Comparison of ENCODE assay signal across 17 cellular contexts in genomic region chr16:65037558-65037957, GRCh38.
"Had no signal": no experiment of that assay in that cellular context is flagged by ENCODE, and none has a peak within 500 bp of the region (broad histone marks: within the 10 kb centered on the region; RNA-seq: fewer than 3 reads in every experiment).

No MANE protein-coding gene starts in this region.

- H3K4me3 ChIP-seq: coronary artery, lower lobe of right lung, sigmoid colon, stomach, thoracic aorta had no signal

- H3K4me1 ChIP-seq: foreskin keratinocyte, lower lobe of right lung had no signal

- H3K36me3 Mint-ChIP-seq: activated naive CD4-positive, alpha-beta T cell treated with anti-CD3 and anti-CD28 coated beads, Interleukin-2, amount 50 U/mL, for 24 hours; immature natural killer cell had no signal

- H3K27ac ChIP-seq: coronary artery, foreskin keratinocyte, lower lobe of right lung, sigmoid colon, stomach, thoracic aorta had no signal

- DNase-seq: activated CD4-positive, alpha-beta memory T cell treated with anti-CD3 and anti-CD28 coated beads, Interleukin-2, amount 10 ng/mL, durations not matched to agents 7 days and 5 days; activated CD4-positive, alpha-beta T cell treated with anti-CD3 and anti-CD28 coated beads for 4 hours; activated effector memory CD4-positive, alpha-beta T cell treated with Interleukin-2 at 50 U/mL for 16 hours; activated T-cell treated with anti-CD3 and anti-CD28 coated beads, Interleukin-2, amount 50 U/mL, for 4 hours; effector CD8-positive, alpha-beta T cell; foreskin keratinocyte; immature natural killer cell; lower lobe of right lung; naive thymus-derived CD8-positive, alpha-beta T cell; sigmoid colon; stimulated activated CD4-positive, alpha-beta T cell treated with anti-CD3 and anti-CD28 coated beads, Interleukin-1b, Interleukin-23, amount 100 ng/mL, for 48 hours; stomach had no signal

- H3K9me3 ChIP-seq: lower lobe of right lung, sigmoid colon, stomach, thoracic aorta had no signal

- H3K27ac Mint-ChIP-seq: activated CD4-positive, alpha-beta memory T cell treated with anti-CD3 and anti-CD28 coated beads, Interleukin-2, amount 10 ng/mL, durations not matched to agents 7 days and 5 days; activated naive CD4-positive, alpha-beta T cell treated with anti-CD3 and anti-CD28 coated beads, Interleukin-2, amount 50 U/mL, for 24 hours; immature natural killer cell; naive thymus-derived CD8-positive, alpha-beta T cell; T-helper 1 cell treated with Interleukin-12 subunit alpha and Interleukin-12 subunit beta and Interleukin-4 antibody, amounts not matched to agents 30 μg/mL and 1 μg/mL, for 36 hours; WTC11 had no signal

- H3K4me3 Mint-ChIP-seq: activated CD4-positive, alpha-beta memory T cell treated with anti-CD3 and anti-CD28 coated beads, Interleukin-2, amount 10 ng/mL, durations not matched to agents 7 days and 5 days; activated naive CD4-positive, alpha-beta T cell treated with anti-CD3 and anti-CD28 coated beads, Interleukin-2, amount 50 U/mL, for 24 hours; activated T-cell treated with anti-CD3 and anti-CD28 coated beads, Interleukin-2, amount 50 U/mL, for 4 hours; immature natural killer cell; naive thymus-derived CD8-positive, alpha-beta T cell; T-helper 1 cell treated with Interleukin-12 subunit alpha and Interleukin-12 subunit beta and Interleukin-4 antibody, amounts not matched to agents 30 μg/mL and 1 μg/mL, for 36 hours; WTC11 had no signal

- H3K27me3 Mint-ChIP-seq: activated CD4-positive, alpha-beta memory T cell treated with anti-CD3 and anti-CD28 coated beads, Interleukin-2, amount 10 ng/mL, durations not matched to agents 7 days and 5 days; activated naive CD4-positive, alpha-beta T cell treated with anti-CD3 and anti-CD28 coated beads, Interleukin-2, amount 50 U/mL, for 24 hours; naive thymus-derived CD8-positive, alpha-beta T cell had no signal

- H3K36me3 ChIP-seq: lower lobe of right lung, sigmoid colon, thoracic aorta had no signal

- H3K4me1 Mint-ChIP-seq: activated CD4-positive, alpha-beta memory T cell treated with anti-CD3 and anti-CD28 coated beads, Interleukin-2, amount 10 ng/mL, durations not matched to agents 7 days and 5 days; activated naive CD4-positive, alpha-beta T cell treated with anti-CD3 and anti-CD28 coated beads, Interleukin-2, amount 50 U/mL, for 24 hours; immature natural killer cell; naive thymus-derived CD8-positive, alpha-beta T cell had no signal

- H3K27me3 ChIP-seq: foreskin keratinocyte, sigmoid colon, stomach had no signal
